In genomic region chr7:95908499-95908898, GRCh38 we compare ENCODE assay signal across 27 cellular contexts.
"Had no signal": no experiment of that assay in that cellular context is flagged by ENCODE, and none has a peak within 500 bp of the region (broad histone marks: within the 10 kb centered on the region; RNA-seq: fewer than 3 reads in every experiment).

No MANE protein-coding gene starts in this region.

- H3K4me1 ChIP-seq: adrenal gland, body of pancreas, breast epithelium had no signal

- H3K9me3 ChIP-seq: adrenal gland, body of pancreas, breast epithelium had no signal

- H3K27ac Mint-ChIP-seq: activated CD4-positive, alpha-beta T cell treated with anti-CD3 and anti-CD28 coated beads for 36 hours; activated CD4-positive, alpha-beta T cell treated with anti-CD3 and anti-CD28 coated beads, Interleukin-2, amount 10 ng/mL, durations not matched to agents 7 days and 5 days; activated CD8-positive, alpha-beta T cell treated with anti-CD3 and anti-CD28 coated beads, Interleukin-2, amount 10 ng/mL, durations not matched to agents 7 days and 5 days; activated naive CD4-positive, alpha-beta T cell treated with anti-CD3 and anti-CD28 coated beads for 36 hours; activated naive CD4-positive, alpha-beta T cell treated with anti-CD3 and anti-CD28 coated beads, Interleukin-2, amount 50 U/mL, for 72 hours; activated T-cell treated with anti-CD3 and anti-CD28 coated beads, Interleukin-2, amount 50 U/mL, for 24 hours had no signal

- H3K4me1 Mint-ChIP-seq: activated CD4-positive, alpha-beta T cell treated with anti-CD3 and anti-CD28 coated beads for 36 hours; activated CD4-positive, alpha-beta T cell treated with anti-CD3 and anti-CD28 coated beads, Interleukin-2, amount 10 ng/mL, durations not matched to agents 7 days and 5 days had no signal

- ATAC-seq: activated CD4-positive, alpha-beta T cell treated with anti-CD3 and anti-CD28 coated beads for 36 hours; activated CD4-positive, CD25-positive, alpha-beta regulatory T cell treated with anti-CD3 and anti-CD28 coated beads, Interleukin-2, amount 50 U/mL, for 24 hours; activated CD8-positive, alpha-beta T cell treated with anti-CD3 and anti-CD28 coated beads, Interleukin-2, amount 10 ng/mL, durations not matched to agents 7 days and 5 days; activated naive CD4-positive, alpha-beta T cell treated with anti-CD3 and anti-CD28 coated beads, Interleukin-2, amount 50 U/mL, for 72 hours; body of pancreas had no signal

- H3K9me3 Mint-ChIP-seq: activated CD4-positive, alpha-beta T cell treated with anti-CD3 and anti-CD28 coated beads, Interleukin-2, amount 10 ng/mL, durations not matched to agents 7 days and 5 days; activated naive CD4-positive, alpha-beta T cell treated with anti-CD3 and anti-CD28 coated beads for 36 hours; activated naive CD4-positive, alpha-beta T cell treated with anti-CD3 and anti-CD28 coated beads, Interleukin-2, amount 50 U/mL, for 72 hours; activated T-cell treated with anti-CD3 and anti-CD28 coated beads, Interleukin-2, amount 50 U/mL, for 24 hours had no signal

- H3K4me3 Mint-ChIP-seq: activated CD4-positive, alpha-beta T cell treated with anti-CD3 and anti-CD28 coated beads for 36 hours; activated CD4-positive, alpha-beta T cell treated with anti-CD3 and anti-CD28 coated beads, Interleukin-2, amount 10 ng/mL, durations not matched to agents 7 days and 5 days; activated CD8-positive, alpha-beta T cell treated with anti-CD3 and anti-CD28 coated beads, Interleukin-2, amount 10 ng/mL, durations not matched to agents 7 days and 5 days; activated naive CD4-positive, alpha-beta T cell treated with anti-CD3 and anti-CD28 coated beads for 36 hours; activated T-cell treated with anti-CD3 and anti-CD28 coated beads, Interleukin-2, amount 50 U/mL, for 24 hours had no signal

- DNase-seq: activated CD4-positive, alpha-beta T cell treated with anti-CD3 and anti-CD28 coated beads for 36 hours; activated CD4-positive, alpha-beta T cell treated with anti-CD3 and anti-CD28 coated beads, Interleukin-2, amount 10 ng/mL, durations not matched to agents 7 days and 5 days; activated CD4-positive, alpha-beta T cell treated with anti-CD3 and anti-CD28 coated beads, Interleukin-2, amount 50 U/mL, for 48 hours; activated CD8-positive, alpha-beta T cell treated with anti-CD3 and anti-CD28 coated beads, Interleukin-2, amount 10 ng/mL, durations not matched to agents 7 days and 5 days; activated gamma-delta T cell treated with Interleukin-2 at 50 U/mL for 16 hours; activated naive CD4-positive, alpha-beta T cell treated with anti-CD3 and anti-CD28 coated beads for 36 hours; activated T-cell treated with anti-CD3 and anti-CD28 coated beads, Interleukin-2, amount 50 U/mL, for 24 hours; adrenal gland; body of pancreas; MM.1S; MV-4-11; NCI-H1092; NCI-H146; NCI-H187; NCI-H2029 treated with DMSO at 0.1 percent for 48 hours; NCI-H2107; NCI-H2171; NCI-H510A; NCI-H69; NK-92 treated with Interleukin-12 subunit alpha and Interleukin-12 subunit beta, amount 100 ng/mL, for 24 hours; Right ventricle myocardium superior; T1000 had no signal

- H3K4me3 ChIP-seq: adrenal gland, body of pancreas, breast epithelium, SK-N-MC had no signal

- H3K4me2 ChIP-seq: KMS-11 had no signal

- H3K27ac ChIP-seq: adrenal gland, body of pancreas, breast epithelium, KMS-11, SK-N-MC had no signal

- H3K36me3 Mint-ChIP-seq: activated naive CD4-positive, alpha-beta T cell treated with anti-CD3 and anti-CD28 coated beads, Interleukin-2, amount 50 U/mL, for 72 hours had no signal

- H3K36me3 ChIP-seq: adrenal gland, breast epithelium had no signal

- H3K27me3 ChIP-seq: body of pancreas had no signal
